ENCODE assay signal across 11 cellular contexts in the genomic region with DNA sequence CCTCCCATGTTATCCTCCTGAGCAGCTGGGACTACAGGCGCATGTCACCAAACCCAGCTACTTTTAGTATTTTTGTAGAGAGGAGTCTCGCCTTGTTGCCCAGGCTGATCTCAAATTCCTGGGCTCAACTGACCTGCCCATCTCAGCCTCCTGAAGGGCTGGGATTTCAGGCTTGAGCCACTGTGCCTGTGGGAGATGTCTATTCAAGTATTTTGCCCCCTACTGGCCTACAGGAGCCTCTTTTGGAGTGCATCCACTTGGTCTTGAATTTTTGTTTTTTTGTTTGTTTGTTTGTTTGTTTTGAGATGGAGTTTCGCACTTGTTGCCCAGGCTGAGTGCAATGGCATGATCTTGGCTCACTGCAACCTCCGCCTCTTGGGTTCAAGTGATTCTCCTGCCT. TPM values are rescaled to one million over a fixed set of nuclear protein-coding genes. Genes with fewer than 3 reads are reported as not detected.
A peak's percentile ranks its signal among the peaks of the same experiment; 100 is the strongest.
DNase-seq lines count a peak whose midpoint lies in the region; ATAC-seq and TF ChIP-seq lines count a peak whose summit lies in the region.
"Had no signal": no experiment of that assay in that cellular context is flagged by ENCODE, and none has a peak within 500 bp of the region (broad histone marks: within the 10 kb centered on the region; RNA-seq: fewer than 3 reads in every experiment).

No MANE protein-coding gene starts in this region.

- H3K9ac ChIP-seq in OCI-LY3 (ENCODE audit: low read length): no peak overlapping the region

- no peaks in the 10 kb centered on the region for H3K27me3 Mint-ChIP-seq in Calu3 (ENCODE audit: unreplicated experiment)
- H3K27me3 Mint-ChIP-seq: dendritic cell treated with granulocyte-macrophage colony-stimulating factor and Interleukin-4, amounts not matched to agents 40 ng/mL and 50 ng/mL, for 4 days had no signal

- no peak for DNase-seq in AG04450 (ENCODE audit: low read depth, low spot score)
- no peak for DNase-seq in GM12864 (ENCODE audit: low read depth)
- DNase-seq in foreskin melanocyte: peak; percentile 14
- DNase-seq in Calu3: no peak
- DNase-seq in NAMALWA (ENCODE audit: low spot score): no peak
- no peak for DNase-seq in hippocampal formation (lab: John Stamatoyannopoulos, UW)
- DNase-seq: COR-L47, NCI-H146 had no signal

- CTCF ChIA-PET in AG04450 (lab: Charles Lee): no interaction called here
- CTCF ChIA-PET in Calu3 (lab: Charles Lee): interaction anchor here (0.7 kb wide), 1 partner anchor 225 kb away, joined by 5 read pairs; no protein-coding TSS in a partner anchor

- no peaks in the 10 kb centered on the region for H3K9me3 ChIP-seq in AG04450 (ENCODE audit: control insufficient read depth, insufficient read depth, low read length)
- H3K9me3 ChIP-seq in OCI-LY3 (ENCODE audit: insufficient read depth, low read length): no peaks in the 10 kb centered on the region

- H3K27ac ChIP-seq in AG04450 (ENCODE audit: low read depth, low read length) (no peak overlapping the region), OCI-LY3 (ENCODE audit: low read length) (no peak overlapping the region)

- no peaks in the 10 kb centered on the region for H3K27me3 ChIP-seq in AG04450 (ENCODE audit: control insufficient read depth, insufficient read depth, low read length)
- no peaks in the 10 kb centered on the region for H3K27me3 ChIP-seq in OCI-LY3 (ENCODE audit: low read depth, low read length)

- H3K79me2 ChIP-seq in OCI-LY3 (ENCODE audit: low read length): peaks cover 17% of the 10 kb centered on the region

- no peaks in the 10 kb centered on the region for H3K36me3 ChIP-seq in OCI-LY3 (replicated peaks; ENCODE audit: low read depth, low read length)

- no peaks in the 10 kb centered on the region for H4K20me1 ChIP-seq in OCI-LY3 (ENCODE audit: insufficient read depth, low read length)

- TF ChIP-seq CTCF in AG04450 (IDR thresholded peaks at IDR 0.05; ENCODE audit: low read depth, low read length): peak; percentile 31; the same call in 1 of the 2 replicates
- TF ChIP-seq CTCF in GM12864 (IDR thresholded peaks at IDR 0.05; ENCODE audit: low read depth, low read length, missing control alignments): peak; percentile 66
- TF ChIP-seq CTCF in OCI-LY3 (IDR thresholded peaks at IDR 0.05; ENCODE audit: low read depth, low read length): peak; percentile 47
- TF ChIP-seq CTCF in Calu3 (IDR thresholded peaks at IDR 0.05; ENCODE audit: unreplicated experiment): no peak

- no peak for ATAC-seq in HG02981 (IDR thresholded peaks at IDR 0.05; ENCODE audit: unreplicated experiment)

- H3K4me3 Mint-ChIP-seq in Calu3 (ENCODE audit: low read depth, unreplicated experiment): no peak overlapping the region
- H3K4me3 Mint-ChIP-seq: dendritic cell treated with granulocyte-macrophage colony-stimulating factor and Interleukin-4, amounts not matched to agents 40 ng/mL and 50 ng/mL, for 4 days had no signal

- no peak overlapping the region for H3K4me2 ChIP-seq in OCI-LY3 (ENCODE audit: low read length)

- peaks cover 23% of the 10 kb centered on the region for H3K4me1 ChIP-seq in OCI-LY3 (ENCODE audit: low read length)

- H3K36me3 Mint-ChIP-seq in Calu3 (ENCODE audit: insufficient read depth, unreplicated experiment): peaks cover 25% of the 10 kb centered on the region

- H3K4me3 ChIP-seq in AG04450 (ENCODE audit: low read depth, low read length) (no peak overlapping the region), GM12864 (ENCODE audit: low read depth, low read length) (no peak overlapping the region), OCI-LY3 (ENCODE audit: low read length) (no peak overlapping the region)

- H3K27ac Mint-ChIP-seq in Calu3 (ENCODE audit: unreplicated experiment): no peak overlapping the region

- no peaks in the 10 kb centered on the region for H3K9me3 Mint-ChIP-seq in Calu3 (ENCODE audit: low read depth, unreplicated experiment)
- H3K9me3 Mint-ChIP-seq: dendritic cell treated with granulocyte-macrophage colony-stimulating factor and Interleukin-4, amounts not matched to agents 40 ng/mL and 50 ng/mL, for 4 days had no signal

- POLR2A ChIA-PET in AG04450 (lab: Yijun Ruan, JAX): no interaction called here

- peaks cover 9% of the 10 kb centered on the region for H3K4me1 Mint-ChIP-seq in Calu3 (ENCODE audit: low read depth, unreplicated experiment)

- no peak overlapping the region for H2AFZ ChIP-seq in OCI-LY3 (ENCODE audit: low read depth, low read length)

- no TSS peak for BruUV-seq in Calu3 (replicated peaks; lab: Mats Ljungman, UMichigan)

- intact Hi-C loops in Calu3 (cut with micrococcal nuclease; ENCODE audit: unreplicated experiment): no loop called here

RNA-seq across cellular contexts. Expression of a gene that starts 3.2 kb away (rescaled TPM):
- polyA plus RNA-seq in AG04450 (2011; rRNA removed): 30.7 and 36.1 TPM in 2 replicates
- 44.8 and 58.0 TPM in 2 replicates for polyA minus RNA-seq in AG04450 (2011; rRNA and poly(A)+ RNA removed)
- 71.1 and 75.4 TPM in 2 replicates for total RNA-seq in Calu3 (2022)

RNA-seq across cellular contexts. Expression of a gene that starts 18.0 kb away (rescaled TPM):
- 34.3 and 38.5 TPM in 2 replicates for polyA plus RNA-seq in AG04450 (2011; rRNA removed)
- 68.9 and 94.2 TPM in 2 replicates for polyA minus RNA-seq in AG04450 (2011; rRNA and poly(A)+ RNA removed)
- 122 and 127 TPM in 2 replicates for total RNA-seq in Calu3 (2022)
